In the genomic region with DNA sequence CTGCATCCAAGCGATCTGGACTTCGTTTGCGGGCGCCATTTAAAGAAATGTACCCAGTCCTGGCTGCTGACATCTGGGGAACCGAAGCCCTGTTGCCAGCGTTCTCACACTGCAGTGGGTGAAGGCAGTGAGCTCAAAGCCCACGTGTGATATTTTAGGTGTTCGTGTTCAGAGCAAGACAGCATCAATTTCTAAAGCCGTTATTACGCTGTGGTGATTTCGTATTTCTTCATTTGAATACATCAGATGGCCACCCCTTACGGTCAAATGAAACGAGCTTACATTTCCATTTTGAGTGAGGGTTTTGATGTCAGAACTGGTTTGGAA, we compare ENCODE assay signal across 8 cellular contexts. TPM values are rescaled to one million over a fixed set of nuclear protein-coding genes. Genes with fewer than 3 reads are reported as not detected.
A peak's percentile ranks its signal among the peaks of the same experiment; 100 is the strongest.
DNase-seq lines count a peak whose midpoint lies in the region; ATAC-seq and TF ChIP-seq lines count a peak whose summit lies in the region.

No MANE protein-coding gene starts in this region.

- peak overlapping the region; percentile 63 for H3K4me3 Mint-ChIP-seq in stimulated activated effector memory CD8-positive, alpha-beta T cell treated with anti-CD3 and anti-CD28 coated beads, Interleukin-12 subunit alpha, Interleukin-12 subunit beta, amount 100 ng/mL, for 72 hours

- H3K79me2 ChIP-seq in hepatocyte = no peaks in the 10 kb centered on the region

- DNase-seq in heart right ventricle = no peak
- DNase-seq in left ventricle myocardium superior = no peak
- DNase-seq in WERI-Rb-1 = no peak
- DNase-seq in hepatocyte (ENCODE audit: low spot score) = no peak
- DNase-seq in stimulated activated effector memory CD8-positive, alpha-beta T cell treated with anti-CD3 and anti-CD28 coated beads, Interleukin-12 subunit alpha, Interleukin-12 subunit beta, amount 100 ng/mL, for 72 hours (ENCODE audit: low spot score in 2 of 2) = no peak
- DNase-seq in activated CD4-positive, CD25-positive, alpha-beta regulatory T cell (lab: John Stamatoyannopoulos, UW) = no peak

- WGBS in heart right ventricle, 2 donors = 5 to 13% methylated on average over 13 of the region's 13 CpGs
- 17% methylated on average over 13 of the region's 13 CpGs for WGBS in hepatocyte (ENCODE audit: low lambda C conversion rate, missing lambda C conversion rate)

- H3K27ac ChIP-seq in heart right ventricle (peak overlapping the region in 7 of 10 donors; percentile 47 to 80 (median 61)), WERI-Rb-1 (peak overlapping the region; percentile 67), hepatocyte (peak overlapping the region; percentile 93)

- H3K4me1 ChIP-seq in heart right ventricle = peaks cover 0 to 26% (median 0%) of the 10 kb centered on the region in 9 donors
- H3K4me1 ChIP-seq in hepatocyte (ENCODE audit: insufficient read depth) = peaks cover 14% of the 10 kb centered on the region

- H3K9me3 ChIP-seq in heart right ventricle = no peaks in the 10 kb centered on the region
- H3K9me3 ChIP-seq in WERI-Rb-1 (ENCODE audit: severe bottlenecking) = no peaks in the 10 kb centered on the region
- no peaks in the 10 kb centered on the region for H3K9me3 ChIP-seq in hepatocyte (ENCODE audit: low read depth)

- H3K36me3 ChIP-seq in heart right ventricle (no peaks in the 10 kb centered on the region), WERI-Rb-1 (no peaks in the 10 kb centered on the region), hepatocyte (replicated peaks; ENCODE audit: insufficient read depth, low read depth) (no peaks in the 10 kb centered on the region)

- no peaks in the 10 kb centered on the region for H3K4me1 Mint-ChIP-seq in stimulated activated effector memory CD8-positive, alpha-beta T cell treated with anti-CD3 and anti-CD28 coated beads, Interleukin-12 subunit alpha, Interleukin-12 subunit beta, amount 100 ng/mL, for 72 hours

- peak overlapping the region; percentile 100 for H2AFZ ChIP-seq in hepatocyte

- no peak for TF ChIP-seq CTCF in heart right ventricle (IDR thresholded peaks at IDR 0.05)
- no peak for TF ChIP-seq CTCF in WERI-Rb-1 (IDR thresholded peaks at IDR 0.05; ENCODE audit: low read depth, low read length)
- no peak for TF ChIP-seq CTCF in hepatocyte (IDR thresholded peaks at IDR 0.05; ENCODE audit: poor library complexity)

- H4K20me1 ChIP-seq in hepatocyte (ENCODE audit: insufficient read depth, poor library complexity, severe bottlenecking) = no peaks in the 10 kb centered on the region

- H3K36me3 Mint-ChIP-seq in stimulated activated effector memory CD8-positive, alpha-beta T cell treated with anti-CD3 and anti-CD28 coated beads, Interleukin-12 subunit alpha, Interleukin-12 subunit beta, amount 100 ng/mL, for 72 hours = no peaks in the 10 kb centered on the region

- ATAC-seq in heart right ventricle (peak in 2 of 8 donors; percentile 5 to 22), left ventricle myocardium superior (no peak), GM19324 (IDR thresholded peaks at IDR 0.05; ENCODE audit: low FRiP score, unreplicated experiment) (no peak), GM21515 (IDR thresholded peaks at IDR 0.05; ENCODE audit: unreplicated experiment) (no peak)
- ATAC-seq in stimulated activated effector memory CD8-positive, alpha-beta T cell treated with anti-CD3 and anti-CD28 coated beads, Interleukin-12 subunit alpha, Interleukin-12 subunit beta, amount 100 ng/mL, for 72 hours = peak; percentile 27

- H3K4me2 ChIP-seq in hepatocyte = peak overlapping the region; percentile 90

- H3K27me3 ChIP-seq in heart right ventricle = peaks cover 0 to 16% (median 0%) of the 10 kb centered on the region in 7 donors
- H3K27me3 ChIP-seq in WERI-Rb-1 (ENCODE audit: insufficient read depth, low read depth, severe bottlenecking) = no peaks in the 10 kb centered on the region
- no peaks in the 10 kb centered on the region for H3K27me3 ChIP-seq in hepatocyte

- H3K4me3 ChIP-seq in heart right ventricle (peak overlapping the region; percentile 72 to 90 (median 84)), WERI-Rb-1 (ENCODE audit: low read depth, low read length) (peak overlapping the region; percentile 63), hepatocyte (peak overlapping the region; percentile 95)

- no peaks in the 10 kb centered on the region for H3K9me3 Mint-ChIP-seq in stimulated activated effector memory CD8-positive, alpha-beta T cell treated with anti-CD3 and anti-CD28 coated beads, Interleukin-12 subunit alpha, Interleukin-12 subunit beta, amount 100 ng/mL, for 72 hours

- intact Hi-C loops in heart right ventricle (cut with DNase I) = loop anchor here in 3 of 10 donors (5.0 to 10.0 kb wide), 3 partner anchors 45 to 108 kb away; a partner anchor contains a TSS
- intact Hi-C loops in left ventricle myocardium superior (cut with micrococcal nuclease) = no loop called here

- no peak overlapping the region for H3K27ac Mint-ChIP-seq in stimulated activated effector memory CD8-positive, alpha-beta T cell treated with anti-CD3 and anti-CD28 coated beads, Interleukin-12 subunit alpha, Interleukin-12 subunit beta, amount 100 ng/mL, for 72 hours

- no peaks in the 10 kb centered on the region for H3K9me2 ChIP-seq in hepatocyte (replicated peaks; ENCODE audit: insufficient read depth)

RNA-seq across cellular contexts. Expression of a gene that starts 0.4 kb away (rescaled TPM):
- total RNA-seq in heart right ventricle (1 to 10 TPM in 5 of 10 donors, under 1 TPM in 3, not detected in 2; 0.58 to 3.5 (median 1.1) TPM), left ventricle myocardium superior (1.1 TPM), hepatocyte (1.2 and 1.3 TPM in 2 replicates)
- polyA plus RNA-seq in heart right ventricle (under 1 TPM in 1 of 2 donors, not detected in 1; 0.10 TPM), hepatocyte (2.0 and 2.3 TPM in 2 replicates)

RNA-seq across cellular contexts. Expression of a gene that starts 42.2 kb away (rescaled TPM):
- total RNA-seq in heart right ventricle (10 to 100 TPM; 59.5 to 90.2 (median 77.3) TPM), left ventricle myocardium superior (77.8 TPM), hepatocyte (36.1 and 38.7 TPM in 2 replicates)
- polyA plus RNA-seq in heart right ventricle (10 to 100 TPM; 44.4 to 70.7 TPM), hepatocyte (28.7 and 31.9 TPM in 2 replicates)

RNA-seq across cellular contexts. Expression of a gene that starts 43.4 kb away (rescaled TPM):
- total RNA-seq in heart right ventricle = under 1 TPM in 9 of 10 donors, not detected in 1; 0.22 to 0.90 (median 0.55) TPM
- under 1 TPM in 1 of 2 donors, not detected in 1; 0.23 TPM for polyA plus RNA-seq in heart right ventricle
- total RNA-seq in left ventricle myocardium superior = 0.82 TPM
- total RNA-seq in hepatocyte = 0.10 and 0.24 TPM in 2 replicates
- not detected in 2 replicates for polyA plus RNA-seq in hepatocyte
